1 cellular context compared by ENCODE assay signal in genomic region chr17:55210292-55210691, GRCh38.
TF ChIP-seq lines count a peak whose summit lies in the region.

No MANE protein-coding gene starts in this region.

TF ChIP-seq in HEK293, 187 proteins besides CTCF, POLR2A, EP300 and RAD21 (continued from another document):
- peak; percentile 20; the same call in 1 of the 2 replicates for TF ChIP-seq PRDM6 (tag by site-specific recombination; IDR thresholded peaks at IDR 0.05)
- TF ChIP-seq ZNF398 (tag by site-specific recombination; IDR thresholded peaks at IDR 0.05): no peak
